13 cellular contexts compared by ENCODE assay signal in genomic region chr16:1763521-1764511, GRCh38. TPM values are rescaled to one million over a fixed set of nuclear protein-coding genes. Genes with fewer than 3 reads are reported as not detected.
DNase-seq lines count a peak whose midpoint lies in the region; TF ChIP-seq lines count a peak whose summit lies in the region.
"Had no signal": no experiment of that assay in that cellular context is flagged by ENCODE, and none has a peak within 500 bp of the region (broad histone marks: within the 10 kb centered on the region; RNA-seq: fewer than 3 reads in every experiment).

No MANE protein-coding gene starts in this region.

- peaks cover 82% of the 10 kb centered on the region for H3K36me3 ChIP-seq in DOHH2 (ENCODE audit: control insufficient read depth, low read length)
- no peaks in the 10 kb centered on the region for H3K36me3 ChIP-seq in GM23248 (ENCODE audit: low read depth)
- H3K36me3 ChIP-seq: uterus had no signal

- H3K27ac Mint-ChIP-seq in endothelial cell (ENCODE audit: unreplicated experiment), result no peak overlapping the region
- H3K27ac Mint-ChIP-seq: activated naive CD8-positive, alpha-beta T cell treated with anti-CD3 and anti-CD28 coated beads for 36 hours; T-helper 17 cell had no signal

- H3K27me3 Mint-ChIP-seq in endothelial cell (ENCODE audit: unreplicated experiment), result peaks cover 12% of the 10 kb centered on the region
- H3K27me3 Mint-ChIP-seq: activated naive CD8-positive, alpha-beta T cell treated with anti-CD3 and anti-CD28 coated beads for 36 hours; T-helper 17 cell had no signal

- H3K9me3 Mint-ChIP-seq in endothelial cell (ENCODE audit: unreplicated experiment), result no peaks in the 10 kb centered on the region
- H3K9me3 Mint-ChIP-seq: activated naive CD8-positive, alpha-beta T cell treated with anti-CD3 and anti-CD28 coated beads for 36 hours had no signal

- TF ChIP-seq CTCF in DOHH2 (IDR thresholded peaks at IDR 0.05; ENCODE audit: low read depth, low read length, poor library complexity, severe bottlenecking) (peak; percentile 12), endothelial cell (IDR thresholded peaks at IDR 0.05; ENCODE audit: unreplicated experiment) (peak; percentile 56)

- H3K4me2 ChIP-seq in DOHH2 (ENCODE audit: low read length) (no peak overlapping the region), GM23248 (ENCODE audit: unreplicated experiment) (no peak overlapping the region)

- H3K9me3 ChIP-seq in DOHH2 (ENCODE audit: control insufficient read depth, insufficient read depth, low read length) (no peaks in the 10 kb centered on the region), GM23248 (ENCODE audit: low read depth) (no peaks in the 10 kb centered on the region)
- H3K9me3 ChIP-seq: uterus had no signal

- H3K4me3 ChIP-seq in DOHH2 (ENCODE audit: low read length), result no peak overlapping the region
- H3K4me3 ChIP-seq in GM23248, result no peak overlapping the region
- H3K4me3 ChIP-seq: uterus had no signal

- H2AFZ ChIP-seq in GM23248, result no peak overlapping the region

- no peaks in the 10 kb centered on the region for H3K4me1 Mint-ChIP-seq in endothelial cell (ENCODE audit: unreplicated experiment)
- H3K4me1 Mint-ChIP-seq: activated naive CD8-positive, alpha-beta T cell treated with anti-CD3 and anti-CD28 coated beads for 36 hours had no signal

- H3K9me2 ChIP-seq in DOHH2 (replicated peaks; ENCODE audit: control insufficient read depth, low read length) (no peaks in the 10 kb centered on the region), GM23248 (ENCODE audit: insufficient read depth) (no peaks in the 10 kb centered on the region)

- H4K20me1 ChIP-seq in DOHH2 (ENCODE audit: control insufficient read depth, insufficient read depth, low read depth, low read length), result no peaks in the 10 kb centered on the region
- H4K20me1 ChIP-seq in GM23248 (ENCODE audit: insufficient read depth), result no peaks in the 10 kb centered on the region

- H3K27me3 ChIP-seq in DOHH2 (ENCODE audit: control insufficient read depth, low read length) (no peaks in the 10 kb centered on the region), GM23248 (replicated peaks; ENCODE audit: insufficient read depth) (no peaks in the 10 kb centered on the region)
- H3K27me3 ChIP-seq: uterus had no signal

- peaks cover 25% of the 10 kb centered on the region for H3K36me3 Mint-ChIP-seq in endothelial cell (ENCODE audit: low read depth, unreplicated experiment)

- H3F3A ChIP-seq in DOHH2 (ENCODE audit: control insufficient read depth, insufficient read depth), result no peaks in the 10 kb centered on the region; the same call in 1 of the 2 replicates
- no peaks in the 10 kb centered on the region for H3F3A ChIP-seq in GM23248 (ENCODE audit: insufficient read depth)

- DNase-seq in NAMALWA (ENCODE audit: low spot score) (peak; percentile 64), endothelial cell (ENCODE audit: low spot score) (peak; percentile 76), myocyte (ENCODE audit: low read depth) (peak; percentile 12), middle frontal gyrus (ENCODE audit: extremely low spot score, low spot score) (no peak), GM23248 (no peak)
- no peak for DNase-seq in activated CD8-positive, alpha-beta memory T cell treated with anti-CD3 and anti-CD28 coated beads, Interleukin-2, amount 50 U/mL, for 4 hours
- DNase-seq in activated effector memory CD4-positive, alpha-beta T cell treated with anti-CD3 and anti-CD28 coated beads, Interleukin-2, amount 50 U/mL, for 16 hours, result no peak
- DNase-seq: activated naive CD8-positive, alpha-beta T cell treated with anti-CD3 and anti-CD28 coated beads for 36 hours; kidney glomerular epithelial cell; MM.1S; T-helper 17 cell; uterus had no signal

- H3K9ac ChIP-seq in GM23248, result no peak overlapping the region

- WGBS in GM23248 (ENCODE audit: low coverage in 1 of 2, low lambda C conversion rate in 2 of 2, missing lambda C conversion rate in 2 of 2), 2 experiments, result 87 to 91% methylated on average over 31 to 81 of the region's 81 CpGs

- H3K4me1 ChIP-seq in DOHH2 (ENCODE audit: control insufficient read depth, low read length) (no peaks in the 10 kb centered on the region), GM23248 (ENCODE audit: insufficient read depth) (no peaks in the 10 kb centered on the region)
- H3K4me1 ChIP-seq: uterus had no signal

- H3K27ac ChIP-seq in DOHH2 (ENCODE audit: low read depth, low read length) (no peak overlapping the region), GM23248 (no peak overlapping the region)
- H3K27ac ChIP-seq: uterus had no signal

- in situ Hi-C loops in GM23248 (cut with MboI), result no loop called here

- no peak overlapping the region for H3K4me3 Mint-ChIP-seq in endothelial cell (ENCODE audit: unreplicated experiment)
- H3K4me3 Mint-ChIP-seq: activated naive CD8-positive, alpha-beta T cell treated with anti-CD3 and anti-CD28 coated beads for 36 hours; T-helper 17 cell had no signal

- no peaks in the 10 kb centered on the region for H3K79me2 ChIP-seq in DOHH2 (ENCODE audit: control insufficient read depth, low read length)
- no peaks in the 10 kb centered on the region for H3K79me2 ChIP-seq in GM23248 (ENCODE audit: insufficient read depth)

RNA-seq across cellular contexts. Expression of gene NME3, which starts 7.5 kb away (rescaled TPM):
- 33.3 TPM for total RNA-seq in endothelial cell (ENCODE audit: unreplicated experiment)
- 51.2 and 61.2 TPM in 2 replicates for total RNA-seq in myocyte
- 56.2 TPM for polyA plus RNA-seq in myocyte (2012)
- 45.3 and 57.7 TPM in 2 replicates for total RNA-seq in GM23248 (2014; rRNA removed; shearing (Covaris generic))
- polyA plus RNA-seq in GM23248 (2016; fragmentation: Nextera tagmentation; extraction: Ambion mirVana), result 50.8 and 55.4 TPM in 2 replicates

RNA-seq across cellular contexts. Expression of gene EME2, which starts 8.8 kb away (rescaled TPM):
- total RNA-seq in endothelial cell (ENCODE audit: unreplicated experiment) (25.4 TPM), myocyte (15.0 and 17.2 TPM in 2 replicates)
- polyA plus RNA-seq in myocyte (2012), result 8.7 TPM
- 9.3 and 12.3 TPM in 2 replicates for total RNA-seq in GM23248 (2014; rRNA removed; shearing (Covaris generic))
- 3.1 and 3.9 TPM in 2 replicates for polyA plus RNA-seq in GM23248 (2016; fragmentation: Nextera tagmentation; extraction: Ambion mirVana)

RNA-seq across cellular contexts. Expression of gene MRPS34, which starts 9.1 kb away (rescaled TPM):
- 62.7 TPM for total RNA-seq in endothelial cell (ENCODE audit: unreplicated experiment)
- total RNA-seq in myocyte, result 152 TPM in 2 replicates
- 113 TPM for polyA plus RNA-seq in myocyte (2012)
- 96.5 and 99.4 TPM in 2 replicates for total RNA-seq in GM23248 (2014; rRNA removed; shearing (Covaris generic))
- 113 and 119 TPM in 2 replicates for polyA plus RNA-seq in GM23248 (2016; fragmentation: Nextera tagmentation; extraction: Ambion mirVana)

RNA-seq across cellular contexts. Expression of gene SPSB3, which starts 18.6 kb away (rescaled TPM):
- total RNA-seq in endothelial cell (ENCODE audit: unreplicated experiment) (52.9 TPM), myocyte (27.0 and 39.6 TPM in 2 replicates)
- polyA plus RNA-seq in myocyte (2012), result 31.1 TPM
- total RNA-seq in GM23248 (2014; rRNA removed; shearing (Covaris generic)), result 35.3 and 50.2 TPM in 2 replicates
- 35.1 and 35.6 TPM in 2 replicates for polyA plus RNA-seq in GM23248 (2016; fragmentation: Nextera tagmentation; extraction: Ambion mirVana)

RNA-seq across cellular contexts. Expression of gene NUBP2, which starts 18.9 kb away (rescaled TPM):
- total RNA-seq in endothelial cell (ENCODE audit: unreplicated experiment), result 49.8 TPM
- total RNA-seq in myocyte, result 114 and 157 TPM in 2 replicates
- 52.1 TPM for polyA plus RNA-seq in myocyte (2012)
- 88.9 and 189 TPM in 2 replicates for total RNA-seq in GM23248 (2014; rRNA removed; shearing (Covaris generic))
- polyA plus RNA-seq in GM23248 (2016; fragmentation: Nextera tagmentation; extraction: Ambion mirVana), result 64.3 and 66.4 TPM in 2 replicates

Comparison
In these comparisons a context has a peak if more than half of its experiments do, and no peak if none do; other contexts are left out.
1. DNase-seq: peak in NAMALWA (single experiment), endothelial cell (single experiment) and myocyte (single experiment); none in activated CD8-positive, alpha-beta memory T cell treated with anti-CD3 and anti-CD28 coated beads, Interleukin-2, amount 50 U/mL, for 4 hours (single experiment), middle frontal gyrus (single experiment), activated effector memory CD4-positive, alpha-beta T cell treated with anti-CD3 and anti-CD28 coated beads, Interleukin-2, amount 50 U/mL, for 16 hours (single experiment) and GM23248 (single experiment).